Comparison of ENCODE assay signal across 1 cellular context in the genomic region with DNA sequence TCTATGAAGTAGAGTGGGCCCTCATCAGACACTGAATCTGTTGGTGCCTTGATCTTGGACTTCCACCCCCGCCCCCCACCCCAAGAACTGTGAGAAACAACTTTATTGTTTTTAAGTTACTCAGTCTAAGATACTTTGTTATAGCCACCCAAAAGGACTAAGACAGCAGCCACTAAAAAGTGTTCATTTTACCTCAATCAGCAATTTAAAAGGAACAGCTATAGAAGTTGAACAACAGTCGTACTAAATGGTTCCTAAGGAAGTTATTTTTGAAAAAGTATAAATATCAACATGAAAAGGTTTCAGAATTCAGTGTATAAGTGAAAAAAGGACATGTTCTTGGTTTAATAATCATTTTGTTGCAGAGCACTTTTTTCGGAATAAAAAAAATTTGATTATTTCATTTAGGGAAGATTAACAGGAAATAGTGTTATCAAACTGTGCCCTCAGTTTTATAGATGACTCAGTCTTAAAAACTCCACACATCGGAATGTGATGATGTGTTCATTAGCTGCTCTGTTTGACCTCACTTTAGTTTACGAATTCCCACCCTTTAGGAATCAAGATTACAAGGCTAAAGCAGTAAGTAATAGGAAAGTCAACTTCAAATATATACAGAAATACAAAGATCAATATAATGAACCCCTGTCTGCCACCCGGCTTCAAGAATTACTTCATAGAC.
TF ChIP-seq lines count a peak whose summit lies in the region.

No MANE protein-coding gene starts in this region.

TF ChIP-seq in HCT116, 20 proteins besides CTCF, POLR2A, EP300 and RAD21 (continued from another document):
- TF ChIP-seq, protein P1, sequence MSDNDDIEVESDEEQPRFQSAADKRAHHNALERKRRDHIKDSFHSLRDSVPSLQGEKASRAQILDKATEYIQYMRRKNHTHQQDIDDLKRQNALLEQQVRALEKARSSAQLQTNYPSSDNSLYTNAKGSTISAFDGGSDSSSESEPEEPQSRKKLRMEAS (IDR thresholded peaks at IDR 0.05): no peak
- no peak for TF ChIP-seq YY1 (IDR thresholded peaks at IDR 0.05; ENCODE audit: extremely low read depth, insufficient replicate concordance, low read depth, low read length)
- TF ChIP-seq POLR2AphosphoS5 (IDR thresholded peaks at IDR 0.05; ENCODE audit: low read depth, low read length): peak; percentile 22; the same call in 1 of the 2 replicates
- TF ChIP-seq EZH2 (IDR thresholded peaks at IDR 0.05): no peak
- TF ChIP-seq, protein P2, sequence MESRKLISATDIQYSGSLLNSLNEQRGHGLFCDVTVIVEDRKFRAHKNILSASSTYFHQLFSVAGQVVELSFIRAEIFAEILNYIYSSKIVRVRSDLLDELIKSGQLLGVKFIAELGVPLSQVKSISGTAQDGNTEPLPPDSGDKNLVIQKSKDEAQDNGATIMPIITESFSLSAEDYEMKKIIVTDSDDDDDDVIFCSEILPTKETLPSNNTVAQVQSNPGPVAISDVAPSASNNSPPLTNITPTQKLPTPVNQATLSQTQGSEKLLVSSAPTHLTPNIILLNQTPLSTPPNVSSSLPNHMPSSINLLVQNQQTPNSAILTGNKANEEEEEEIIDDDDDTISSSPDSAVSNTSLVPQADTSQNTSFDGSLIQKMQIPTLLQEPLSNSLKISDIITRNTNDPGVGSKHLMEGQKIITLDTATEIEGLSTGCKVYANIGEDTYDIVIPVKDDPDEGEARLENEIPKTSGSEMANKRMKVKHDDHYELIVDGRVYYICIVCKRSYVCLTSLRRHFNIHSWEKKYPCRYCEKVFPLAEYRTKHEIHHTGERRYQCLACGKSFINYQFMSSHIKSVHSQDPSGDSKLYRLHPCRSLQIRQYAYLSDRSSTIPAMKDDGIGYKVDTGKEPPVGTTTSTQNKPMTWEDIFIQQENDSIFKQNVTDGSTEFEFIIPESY (IDR thresholded peaks at IDR 0.05; ENCODE audit: extremely low read depth, insufficient replicate concordance, low read length): no peak
- TF ChIP-seq ZFX (IDR thresholded peaks at IDR 0.05): no peak
- TF ChIP-seq TCF7L2 (IDR thresholded peaks at IDR 0.05; ENCODE audit: borderline replicate concordance, extremely low read depth, insufficient read depth, insufficient read length): no peak
- TF ChIP-seq EZH2phosphoT487 (IDR thresholded peaks at IDR 0.05; ENCODE audit: borderline replicate concordance): no peak
- no peak for TF ChIP-seq EGR1 (IDR thresholded peaks at IDR 0.05; ENCODE audit: low read depth)
- TF ChIP-seq SIN3A (IDR thresholded peaks at IDR 0.05; ENCODE audit: low read depth): no peak
- no peak for TF ChIP-seq CEBPB (IDR thresholded peaks at IDR 0.05; ENCODE audit: low read depth)
- TF ChIP-seq ELF1 (IDR thresholded peaks at IDR 0.05; ENCODE audit: borderline replicate concordance, low read depth): no peak
- no peak for TF ChIP-seq SRF (IDR thresholded peaks at IDR 0.05; ENCODE audit: low read depth)
